9 cellular contexts compared by ENCODE assay signal in genomic region chr4:45530498-45530897, GRCh38.
"Had no signal": no experiment of that assay in that cellular context is flagged by ENCODE, and none has a peak within 500 bp of the region (broad histone marks: within the 10 kb centered on the region; RNA-seq: fewer than 3 reads in every experiment).

No MANE protein-coding gene starts in this region.

- H3K9ac ChIP-seq: GM23248 had no signal

- DNase-seq: GM23248, GOT3, H7, H9, HCEC 1CT, HFFc6 had no signal

- H3K4me1 ChIP-seq: HAP-1 had no signal

- H3K27ac ChIP-seq: GM23248 had no signal

- H3K9me3 ChIP-seq: HAP-1 had no signal

- H2AFZ ChIP-seq: GM23248, GM23338 had no signal

- H3K4me1 Mint-ChIP-seq: GM23338, H9 had no signal

- H3K4me3 ChIP-seq: GM23248, GM23338, HAP-1 had no signal

- H3K4me3 Mint-ChIP-seq: GM23338, H9, HFFc6 had no signal

- ATAC-seq: GM23338, HCT116 had no signal

- H3K36me3 ChIP-seq: HAP-1 had no signal

- H3K27ac Mint-ChIP-seq: GM23338, H9, HFFc6 had no signal

- H3K4me2 ChIP-seq: GM23338 had no signal
